8 cellular contexts compared by ENCODE assay signal in genomic region chr9:89606049-89606481, GRCh38. TPM values are rescaled to one million over a fixed set of nuclear protein-coding genes. Genes with fewer than 3 reads are reported as not detected.
DNase-seq lines count a peak whose midpoint lies in the region; ATAC-seq and TF ChIP-seq lines count a peak whose summit lies in the region.

No MANE protein-coding gene starts in this region.

- H3K36me3 ChIP-seq in suprapubic skin = no peaks in the 10 kb centered on the region

- CTCF ChIA-PET in activated naive CD4-positive, alpha-beta T cell treated with anti-CD3 and anti-CD28 coated beads for 36 hours (lab: Charles Lee) = interaction anchor here (1.1 to 7.5 kb wide), 2 partner anchors 12 to 495 kb away, joined by 3 to 110 read pairs; no protein-coding TSS in a partner anchor

- no peaks in the 10 kb centered on the region for H3K9me3 Mint-ChIP-seq in activated naive CD4-positive, alpha-beta T cell treated with anti-CD3 and anti-CD28 coated beads for 36 hours

- no peaks in the 10 kb centered on the region for H3K9me3 ChIP-seq in suprapubic skin

- TF ChIP-seq EP300 in suprapubic skin (IDR thresholded peaks at IDR 0.05) = no peak

- no peaks in the 10 kb centered on the region for H3K36me3 Mint-ChIP-seq in activated naive CD4-positive, alpha-beta T cell treated with anti-CD3 and anti-CD28 coated beads for 36 hours (ENCODE audit: low read depth)

- TF ChIP-seq POLR2A in suprapubic skin (IDR thresholded peaks at IDR 0.05) = no peak

- 29% methylated on average over 14 of the region's 36 CpGs for WGBS in suprapubic skin

- peaks cover 34% of the 10 kb centered on the region for H3K4me1 Mint-ChIP-seq in activated naive CD4-positive, alpha-beta T cell treated with anti-CD3 and anti-CD28 coated beads for 36 hours (ENCODE audit: low read depth)

- no peak overlapping the region for H3K27ac Mint-ChIP-seq in activated naive CD4-positive, alpha-beta T cell treated with anti-CD3 and anti-CD28 coated beads for 36 hours

- peak overlapping the region; percentile 88 for H3K27ac ChIP-seq in suprapubic skin

- peak overlapping the region; percentile 59 for H3K4me3 ChIP-seq in suprapubic skin

- peaks cover 49% of the 10 kb centered on the region for H3K4me1 ChIP-seq in suprapubic skin

- intact Hi-C loops in activated naive CD4-positive, alpha-beta T cell treated with anti-CD3 and anti-CD28 coated beads for 36 hours (cut with micrococcal nuclease) = loop anchor here (5.0 to 10.0 kb wide), 2 partner anchors 184 to 1269 kb away; no protein-coding TSS in a partner anchor

- H3K4me3 Mint-ChIP-seq in activated naive CD4-positive, alpha-beta T cell treated with anti-CD3 and anti-CD28 coated beads for 36 hours = peak overlapping the region; percentile 74

- DNase-seq in NCI-H146 (lab: John Stamatoyannopoulos, UW) = peak; percentile 46
- DNase-seq in NCI-H146 treated with DMSO at 0.1 percent for 48 hours (lab: John Stamatoyannopoulos, UW; ENCODE audit: unreplicated experiment) = no peak
- DNase-seq in NOMO-1 (lab: John Stamatoyannopoulos, UW; ENCODE audit: unreplicated experiment in 2 of 2) = peak; percentile 44 to 50
- peak; percentile 49 for DNase-seq in activated naive CD4-positive, alpha-beta T cell treated with anti-CD3 and anti-CD28 coated beads for 36 hours
- DNase-seq in fibroblast of the conjunctiva (ENCODE audit: low read depth) = peak; percentile 24
- peak; percentile 69 for DNase-seq in myocyte (ENCODE audit: low read depth)
- DNase-seq in suprapubic skin (ENCODE audit: low spot score in 2 of 2) = peak; percentile 85 to 90

- no peak for TF ChIP-seq CTCF in suprapubic skin (IDR thresholded peaks at IDR 0.05)

- ATAC-seq in GM18868 (IDR thresholded peaks at IDR 0.05; ENCODE audit: unreplicated experiment) = no peak

- H3K27me3 Mint-ChIP-seq in activated naive CD4-positive, alpha-beta T cell treated with anti-CD3 and anti-CD28 coated beads for 36 hours (ENCODE audit: low read depth) = peaks cover 3% of the 10 kb centered on the region

- no peaks in the 10 kb centered on the region for H3K27me3 ChIP-seq in suprapubic skin

RNA-seq across cellular contexts. Expression of gene GADD45G, which starts 1.3 kb away (rescaled TPM):
- total RNA-seq in activated naive CD4-positive, alpha-beta T cell treated with anti-CD3 and anti-CD28 coated beads for 36 hours = 1 to 10 TPM in 1 of 2 experiments, under 1 TPM in 1; 0.72 to 1.2 TPM
- total RNA-seq in myocyte = 24.1 and 81.1 TPM in 2 replicates
- polyA plus RNA-seq in myocyte (2012) = 42.4 TPM
- total RNA-seq in suprapubic skin = 1 to 10 TPM; 4.6 to 9.7 (median 6.2) TPM
